In genomic region chr11:45285931-45286632, GRCh38 we compare ENCODE assay signal across 10 cellular contexts. TPM values are rescaled to one million over a fixed set of nuclear protein-coding genes. Genes with fewer than 3 reads are reported as not detected.
DNase-seq lines count a peak whose midpoint lies in the region; ATAC-seq and TF ChIP-seq lines count a peak whose summit lies in the region.
"Had no signal": no experiment of that assay in that cellular context is flagged by ENCODE, and none has a peak within 500 bp of the region (broad histone marks: within the 10 kb centered on the region; RNA-seq: fewer than 3 reads in every experiment).

Gene SYT13, minus strand, starts transcription at chr11:45286341. Its CDS starts 134 bp downstream, at chr11:45286207.

- TF ChIP-seq POLR2A in testis (IDR thresholded peaks at IDR 0.05) = no peak

- no peak for TF ChIP-seq CTCF in testis (IDR thresholded peaks at IDR 0.05)

- H3K27ac ChIP-seq in testis = no peak within 1 kb of the TSS
- H3K27ac ChIP-seq: 22Rv1, HL-60 had no signal

- H3K4me3 ChIP-seq in testis = peak within 1 kb of the TSS in 1 of 2 donors; percentile 20

- no peaks in the 10 kb centered on the region for H3K9me3 ChIP-seq in testis

- H3K36me3 ChIP-seq in testis (ENCODE audit: low read depth, missing control alignments) = no peaks in the 10 kb centered on the region

- H3K27me3 ChIP-seq in testis = no peaks in the 10 kb centered on the region

- DNase-seq in DMS 273 (lab: John Stamatoyannopoulos, UW; ENCODE audit: unreplicated experiment) (peak; percentile 58), DMS 273 treated with DMSO at 0.1 percent for 48 hours (lab: John Stamatoyannopoulos, UW) (no peak), anterior cingulate cortex (lab: John Stamatoyannopoulos, UW) (peak in 45 of 58 donors; percentile 4 to 81 (median 35)), iPS-NIHi7 (ENCODE audit: extremely low spot score) (peak; percentile 97), testis (peak; percentile 14), activated T-cell treated with anti-CD3 and anti-CD28 coated beads for 4 hours (no peak), OCI-M1 (lab: John Stamatoyannopoulos, UW) (no peak)

- no peak for ATAC-seq in HG03432 (IDR thresholded peaks at IDR 0.05; ENCODE audit: unreplicated experiment)

- intact Hi-C loops in testis (cut with DNase I; ENCODE audit: low total_unique reads) = no loop called here

- peaks cover 4% of the 10 kb centered on the region for H3K4me1 ChIP-seq in testis

- WGBS in testis, 2 donors = 3 to 8% methylated on average over 2 to 30 of the region's 50 CpGs

RNA-seq across cellular contexts. Expression of gene SYT13, which starts in this region (rescaled TPM):
- 1 to 10 TPM in 1 of 2 donors, under 1 TPM in 1; 0.68 to 1.4 TPM for total RNA-seq in testis
- polyA plus RNA-seq in testis (ENCODE audit: insufficient read depth, low read depth, low replicate concordance) = 3.3 TPM

Comparison
In these comparisons a context has a peak if more than half of its experiments do, and no peak if none do; other contexts are left out.
1. DNase-seq: peak in DMS 273 (single experiment), anterior cingulate cortex (45 of 58), iPS-NIHi7 (single experiment) and testis (single experiment); none in DMS 273 treated with DMSO at 0.1 percent for 48 hours (single experiment), activated T-cell treated with anti-CD3 and anti-CD28 coated beads for 4 hours (single experiment) and OCI-M1 (single experiment).